In genomic region chr10:124446830-124447740, GRCh38 we compare ENCODE assay signal across 16 cellular contexts. TPM values are rescaled to one million over a fixed set of nuclear protein-coding genes. Genes with fewer than 3 reads are reported as not detected.
A peak's percentile ranks its signal among the peaks of the same experiment; 100 is the strongest.
DNase-seq lines count a peak whose midpoint lies in the region; ATAC-seq and TF ChIP-seq lines count a peak whose summit lies in the region.
"Had no signal": no experiment of that assay in that cellular context is flagged by ENCODE, and none has a peak within 500 bp of the region (broad histone marks: within the 10 kb centered on the region; RNA-seq: fewer than 3 reads in every experiment).

No MANE protein-coding gene starts in this region.

- H3K4me3 Mint-ChIP-seq in activated T-cell treated with anti-CD3 and anti-CD28 coated beads, Interleukin-2, amount 50 U/mL, for 24 hours, result peak overlapping the region; percentile 27
- H3K4me3 Mint-ChIP-seq in stimulated activated effector memory CD8-positive, alpha-beta T cell treated with anti-CD3 and anti-CD28 coated beads, Interleukin-12 subunit alpha, Interleukin-12 subunit beta, amount 100 ng/mL, for 72 hours, result peak overlapping the region; percentile 54

- ATAC-seq in stimulated activated effector memory CD8-positive, alpha-beta T cell treated with anti-CD3 and anti-CD28 coated beads, Interleukin-12 subunit alpha, Interleukin-12 subunit beta, amount 100 ng/mL, for 72 hours, result no peak
- ATAC-seq: activated CD8-positive, alpha-beta T cell treated with anti-CD3 and anti-CD28 coated beads, Interleukin-2, amount 10 ng/mL, durations not matched to agents 7 days and 5 days had no signal

- H3K4me1 Mint-ChIP-seq in activated T-cell treated with anti-CD3 and anti-CD28 coated beads, Interleukin-2, amount 50 U/mL, for 24 hours (ENCODE audit: low read depth), result peaks cover 23% of the 10 kb centered on the region
- peaks cover 11% of the 10 kb centered on the region for H3K4me1 Mint-ChIP-seq in stimulated activated effector memory CD8-positive, alpha-beta T cell treated with anti-CD3 and anti-CD28 coated beads, Interleukin-12 subunit alpha, Interleukin-12 subunit beta, amount 100 ng/mL, for 72 hours

- no peaks in the 10 kb centered on the region for H3K9me3 ChIP-seq in mesenchymal stem cell (ENCODE audit: control insufficient read depth, low read length)
- H3K9me3 ChIP-seq: adrenal gland, prostate gland, thyroid gland had no signal

- DNase-seq in activated T-cell treated with anti-CD3 and anti-CD28 coated beads, Interleukin-2, amount 50 U/mL, for 24 hours, result no peak
- no peak for DNase-seq in activated T-cell treated with anti-CD3 and anti-CD28 coated beads, Interleukin-2, amount 50 U/mL, for 1 hour
- DNase-seq in coronary artery (ENCODE audit: low spot score) (no peak), mesenchymal stem cell (no peak), Ammon's horn (ENCODE audit: low spot score) (no peak), DMS 273 (lab: John Stamatoyannopoulos, UW; ENCODE audit: unreplicated experiment) (no peak), C1 segment of cervical spinal cord (lab: John Stamatoyannopoulos, UW) (no peak)
- DNase-seq in stimulated activated effector memory CD8-positive, alpha-beta T cell treated with anti-CD3 and anti-CD28 coated beads, Interleukin-12 subunit alpha, Interleukin-12 subunit beta, amount 100 ng/mL, for 72 hours (ENCODE audit: low spot score in 2 of 2), result no peak
- DNase-seq: activated CD8-positive, alpha-beta T cell treated with anti-CD3 and anti-CD28 coated beads, Interleukin-2, amount 10 ng/mL, durations not matched to agents 7 days and 5 days; adrenal gland; dermis blood vessel endothelial cell; DMS 273 treated with DMSO at 0.1 percent for 48 hours; foreskin melanocyte had no signal

- peaks cover 27% of the 10 kb centered on the region for H3K4me1 ChIP-seq in mesenchymal stem cell (ENCODE audit: control insufficient read depth, insufficient read depth, low read depth, low read length)

- no peak overlapping the region for H3K27ac ChIP-seq in coronary artery
- no peak overlapping the region for H3K27ac ChIP-seq in mesenchymal stem cell (ENCODE audit: low read length, poor library complexity, severe bottlenecking)
- H3K27ac ChIP-seq: adrenal gland, prostate gland, thyroid gland had no signal

- H4K91ac ChIP-seq in mesenchymal stem cell (ENCODE audit: low read length), result no peak overlapping the region

- no peak overlapping the region for H3K27ac Mint-ChIP-seq in activated T-cell treated with anti-CD3 and anti-CD28 coated beads, Interleukin-2, amount 50 U/mL, for 24 hours
- no peak overlapping the region for H3K27ac Mint-ChIP-seq in stimulated activated effector memory CD8-positive, alpha-beta T cell treated with anti-CD3 and anti-CD28 coated beads, Interleukin-12 subunit alpha, Interleukin-12 subunit beta, amount 100 ng/mL, for 72 hours
- H3K27ac Mint-ChIP-seq: activated CD8-positive, alpha-beta T cell treated with anti-CD3 and anti-CD28 coated beads, Interleukin-2, amount 10 ng/mL, durations not matched to agents 7 days and 5 days had no signal

- no peak overlapping the region for H2AK5ac ChIP-seq in mesenchymal stem cell (ENCODE audit: low read length, severe bottlenecking)

- no peak overlapping the region for H3K14ac ChIP-seq in mesenchymal stem cell (ENCODE audit: low read length in 2 of 2)

- no peaks in the 10 kb centered on the region for H3K9me3 Mint-ChIP-seq in activated T-cell treated with anti-CD3 and anti-CD28 coated beads, Interleukin-2, amount 50 U/mL, for 24 hours
- H3K9me3 Mint-ChIP-seq in stimulated activated effector memory CD8-positive, alpha-beta T cell treated with anti-CD3 and anti-CD28 coated beads, Interleukin-12 subunit alpha, Interleukin-12 subunit beta, amount 100 ng/mL, for 72 hours, result no peaks in the 10 kb centered on the region
- H3K9me3 Mint-ChIP-seq: T-helper 1 cell treated with Interleukin-12 subunit alpha and Interleukin-12 subunit beta and Interleukin-4 antibody, amounts not matched to agents 30 μg/mL and 1 μg/mL, for 36 hours had no signal

- no peak overlapping the region for H2BK12ac ChIP-seq in mesenchymal stem cell (ENCODE audit: low read length in 2 of 2)

- no peak overlapping the region for H3K23ac ChIP-seq in mesenchymal stem cell (ENCODE audit: low read length in 2 of 2)

- H2BK120ac ChIP-seq in mesenchymal stem cell (ENCODE audit: low read depth, low read length), result no peak overlapping the region

- TF ChIP-seq CTCF in coronary artery (IDR thresholded peaks at IDR 0.05), result no peak

- H3K9ac ChIP-seq in mesenchymal stem cell (ENCODE audit: low read length), result no peak overlapping the region

- no peak overlapping the region for H2AFZ ChIP-seq in mesenchymal stem cell (ENCODE audit: low read depth, low read length)

- H2BK5ac ChIP-seq in mesenchymal stem cell (ENCODE audit: low read depth, low read length, poor library complexity, severe bottlenecking), result no peak overlapping the region

- H3K36me3 ChIP-seq in mesenchymal stem cell (ENCODE audit: control insufficient read depth in 1 of 2, insufficient read depth in 2 of 2, low read depth in 1 of 2, low read length in 2 of 2), result no peaks in the 10 kb centered on the region
- H3K36me3 ChIP-seq: adrenal gland, prostate gland, thyroid gland had no signal

- H3K36me3 Mint-ChIP-seq in activated T-cell treated with anti-CD3 and anti-CD28 coated beads, Interleukin-2, amount 50 U/mL, for 24 hours (ENCODE audit: low read depth), result no peaks in the 10 kb centered on the region
- H3K36me3 Mint-ChIP-seq in stimulated activated effector memory CD8-positive, alpha-beta T cell treated with anti-CD3 and anti-CD28 coated beads, Interleukin-12 subunit alpha, Interleukin-12 subunit beta, amount 100 ng/mL, for 72 hours, result no peaks in the 10 kb centered on the region

- no peak overlapping the region for H3K18ac ChIP-seq in mesenchymal stem cell (ENCODE audit: low read depth in 1 of 2, low read length in 2 of 2)

- H3K27me3 Mint-ChIP-seq in activated T-cell treated with anti-CD3 and anti-CD28 coated beads, Interleukin-2, amount 50 U/mL, for 24 hours, result peaks cover 77% of the 10 kb centered on the region

- H3K4me2 ChIP-seq in mesenchymal stem cell (ENCODE audit: low read length, poor library complexity, severe bottlenecking), result peak overlapping the region; percentile 9

- H3K4me3 ChIP-seq in coronary artery (peak overlapping the region; percentile 47), mesenchymal stem cell (ENCODE audit: insufficient read depth in 1 of 2, low read depth in 1 of 2, low read length in 2 of 2) (peak overlapping the region in 1 of 2 experiments; percentile 33)

- H3K4ac ChIP-seq in mesenchymal stem cell (ENCODE audit: low read depth in 1 of 2, low read length in 2 of 2), result no peak overlapping the region

- H4K8ac ChIP-seq in mesenchymal stem cell (ENCODE audit: low read length), result no peak overlapping the region

- H2BK15ac ChIP-seq in mesenchymal stem cell (ENCODE audit: low read depth, poor library complexity, severe bottlenecking), result no peak overlapping the region

- WGBS in mesenchymal stem cell, result 21% methylated on average over 51 of the region's 70 CpGs

- peaks cover 77 to 84% of the 10 kb centered on the region in 2 experiments for H3K27me3 ChIP-seq in mesenchymal stem cell (ENCODE audit: control insufficient read depth in 1 of 2, insufficient read depth in 1 of 2, low read length in 2 of 2)

- H3K79me1 ChIP-seq in mesenchymal stem cell (replicated peaks; ENCODE audit: low read length, poor library complexity, severe bottlenecking), result no peaks in the 10 kb centered on the region

RNA-seq across cellular contexts. Expression of gene NKX1-2, which starts 2.8 kb away (rescaled TPM):
- polyA plus RNA-seq in mesenchymal stem cell (2013, experiment 1 of 2), result not detected
- not detected for polyA plus RNA-seq in mesenchymal stem cell (2013, experiment 2 of 2)
- polyA plus RNA-seq: adrenal gland had no signal

RNA-seq across cellular contexts. Expression of gene LHPP, which starts 14.5 kb away (rescaled TPM):
- polyA plus RNA-seq in mesenchymal stem cell (2013, experiment 1 of 2), result 11.3 TPM
- 11.0 TPM for polyA plus RNA-seq in mesenchymal stem cell (2013, experiment 2 of 2)

RNA-seq across cellular contexts. Expression of gene OAT, which starts 28.4 kb away (rescaled TPM):
- 96.7 TPM for polyA plus RNA-seq in mesenchymal stem cell (2013, experiment 1 of 2)
- polyA plus RNA-seq in mesenchymal stem cell (2013, experiment 2 of 2), result 101 TPM
